1 cellular context compared by ENCODE assay signal in genomic region chr10:72043016-72043834, GRCh38.
TF ChIP-seq lines count a peak whose summit lies in the region.

No MANE protein-coding gene starts in this region.

TF ChIP-seq in K562, 482 proteins besides CTCF, POLR2A, EP300 and RAD21 (continued from another document):
- TF ChIP-seq RERE (CRISPR knock-in tag; IDR thresholded peaks at IDR 0.05; ENCODE audit: borderline replicate concordance) = no peak
- TF ChIP-seq FOS (IDR thresholded peaks at IDR 0.05; ENCODE audit: extremely low read depth, insufficient read length) = no peak
- no peak for TF ChIP-seq TCF15 (CRISPR knock-in tag; IDR thresholded peaks at IDR 0.05)
- no peak for TF ChIP-seq POLR3A (IDR thresholded peaks at IDR 0.05; ENCODE audit: borderline replicate concordance, extremely low read depth, insufficient read depth, insufficient read length)
- TF ChIP-seq KDM1A (IDR thresholded peaks at IDR 0.05) = peak in 1 of 2 experiments; percentile 40; a peak in 1 of 4 replicates
- no peak for TF ChIP-seq ZNF584 (CRISPR knock-in tag; IDR thresholded peaks at IDR 0.05; ENCODE audit: low read depth)
